ENCODE assay signal across 1 cellular context in the genomic region with DNA sequence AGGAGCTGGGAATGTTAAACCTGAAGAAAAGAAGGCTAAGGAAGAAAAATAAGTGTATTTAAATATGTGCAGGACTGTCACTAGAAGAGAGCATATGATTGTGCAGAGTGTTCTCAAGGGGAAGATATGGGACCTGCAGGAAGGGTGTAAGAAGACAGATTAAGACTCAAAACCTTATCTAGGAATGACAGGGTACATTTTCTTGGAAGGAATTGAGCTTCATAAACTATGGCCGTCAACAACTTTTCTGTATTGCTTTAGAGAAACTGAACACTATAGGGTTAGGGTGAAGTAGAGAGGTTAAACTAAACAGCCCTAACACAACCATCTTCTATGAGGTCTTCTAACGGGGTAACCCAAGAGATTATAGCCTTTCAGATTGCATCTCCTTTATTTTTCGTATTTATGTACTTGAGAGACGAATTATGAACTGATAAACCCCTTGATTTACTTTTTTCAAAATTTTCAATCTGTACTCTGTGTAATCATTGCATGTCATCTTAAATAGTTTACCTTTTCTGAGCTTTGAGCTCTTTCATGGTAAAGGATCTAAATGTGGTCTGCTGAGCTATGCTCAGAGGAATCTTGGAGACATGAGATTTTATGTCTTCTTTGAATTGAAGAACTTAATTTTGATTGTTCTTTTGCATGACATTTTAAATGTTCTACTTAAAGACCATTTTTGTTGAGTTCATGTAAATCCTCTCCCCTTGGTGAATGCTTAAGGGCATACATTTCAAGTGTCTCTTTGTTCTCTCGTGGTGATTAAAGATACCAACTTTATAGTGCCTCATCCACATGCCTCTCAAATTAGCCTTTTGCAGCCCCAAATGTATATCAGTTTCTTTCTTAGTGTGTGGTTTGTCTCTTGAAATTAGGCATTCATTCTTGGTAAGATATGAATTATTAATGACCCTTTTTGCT.
A peak's percentile ranks its signal among the peaks of the same experiment; 100 is the strongest.
TF ChIP-seq lines count a peak whose summit lies in the region.

No MANE protein-coding gene starts in this region.

TF ChIP-seq in K562, 482 proteins besides CTCF, POLR2A, EP300 and RAD21 (continued from another document and continues in another):
- TF ChIP-seq ILK (tag; IDR thresholded peaks at IDR 0.05; ENCODE audit: borderline replicate concordance, low read depth), result no peak
- TF ChIP-seq PHB2 (IDR thresholded peaks at IDR 0.05; ENCODE audit: low read depth), result peak; percentile 90
- peak; percentile 71 for TF ChIP-seq FOXJ2 (tag; IDR thresholded peaks at IDR 0.05)
- TF ChIP-seq XRCC4 (IDR thresholded peaks at IDR 0.05; ENCODE audit: extremely low read depth, insufficient read depth, insufficient read length), result no peak
- peak; percentile 93 for TF ChIP-seq POLR2AphosphoS5 (IDR thresholded peaks at IDR 0.05; ENCODE audit: control insufficient read depth, insufficient read depth, low read depth, low read length)
- TF ChIP-seq ZNF184 (CRISPR knock-in tag; IDR thresholded peaks at IDR 0.05), result no peak
- no peak for TF ChIP-seq KLF1 (tag; IDR thresholded peaks at IDR 0.05)
- TF ChIP-seq ZKSCAN1 (IDR thresholded peaks at IDR 0.05; ENCODE audit: low read depth, low read length), result no peak
- TF ChIP-seq PCBP1 (IDR thresholded peaks at IDR 0.05; ENCODE audit: low read depth, low read length, poor library complexity, severe bottlenecking), result no peak
- TF ChIP-seq ZNF778 (CRISPR knock-in tag; IDR thresholded peaks at IDR 0.05), result no peak
- TF ChIP-seq HLTF (IDR thresholded peaks at IDR 0.05), result peak; percentile 79
- TF ChIP-seq, protein P1, sequence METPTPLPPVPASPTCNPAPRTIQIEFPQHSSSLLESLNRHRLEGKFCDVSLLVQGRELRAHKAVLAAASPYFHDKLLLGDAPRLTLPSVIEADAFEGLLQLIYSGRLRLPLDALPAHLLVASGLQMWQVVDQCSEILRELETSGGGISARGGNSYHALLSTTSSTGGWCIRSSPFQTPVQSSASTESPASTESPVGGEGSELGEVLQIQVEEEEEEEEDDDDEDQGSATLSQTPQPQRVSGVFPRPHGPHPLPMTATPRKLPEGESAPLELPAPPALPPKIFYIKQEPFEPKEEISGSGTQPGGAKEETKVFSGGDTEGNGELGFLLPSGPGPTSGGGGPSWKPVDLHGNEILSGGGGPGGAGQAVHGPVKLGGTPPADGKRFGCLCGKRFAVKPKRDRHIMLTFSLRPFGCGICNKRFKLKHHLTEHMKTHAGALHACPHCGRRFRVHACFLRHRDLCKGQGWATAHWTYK (CRISPR knock-in tag; IDR thresholded peaks at IDR 0.05), result 0 out of 2 replicates have a peak, but pooled peaks have one; percentile 16
- no peak for TF ChIP-seq SP2 (IDR thresholded peaks at IDR 0.05; ENCODE audit: extremely low read depth, low read depth, low read length, poor library complexity, severe bottlenecking)
- TF ChIP-seq SMARCA5 (IDR thresholded peaks at IDR 0.05), result no peak
- TF ChIP-seq, protein P2, sequence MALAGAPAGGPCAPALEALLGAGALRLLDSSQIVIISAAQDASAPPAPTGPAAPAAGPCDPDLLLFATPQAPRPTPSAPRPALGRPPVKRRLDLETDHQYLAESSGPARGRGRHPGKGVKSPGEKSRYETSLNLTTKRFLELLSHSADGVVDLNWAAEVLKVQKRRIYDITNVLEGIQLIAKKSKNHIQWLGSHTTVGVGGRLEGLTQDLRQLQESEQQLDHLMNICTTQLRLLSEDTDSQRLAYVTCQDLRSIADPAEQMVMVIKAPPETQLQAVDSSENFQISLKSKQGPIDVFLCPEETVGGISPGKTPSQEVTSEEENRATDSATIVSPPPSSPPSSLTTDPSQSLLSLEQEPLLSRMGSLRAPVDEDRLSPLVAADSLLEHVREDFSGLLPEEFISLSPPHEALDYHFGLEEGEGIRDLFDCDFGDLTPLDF (CRISPR knock-in tag; IDR thresholded peaks at IDR 0.05), result no peak
- no peak for TF ChIP-seq ZEB2 (IDR thresholded peaks at IDR 0.05)
- no peak for TF ChIP-seq ZNF695 (CRISPR knock-in tag; IDR thresholded peaks at IDR 0.05)
- TF ChIP-seq, protein P3, sequence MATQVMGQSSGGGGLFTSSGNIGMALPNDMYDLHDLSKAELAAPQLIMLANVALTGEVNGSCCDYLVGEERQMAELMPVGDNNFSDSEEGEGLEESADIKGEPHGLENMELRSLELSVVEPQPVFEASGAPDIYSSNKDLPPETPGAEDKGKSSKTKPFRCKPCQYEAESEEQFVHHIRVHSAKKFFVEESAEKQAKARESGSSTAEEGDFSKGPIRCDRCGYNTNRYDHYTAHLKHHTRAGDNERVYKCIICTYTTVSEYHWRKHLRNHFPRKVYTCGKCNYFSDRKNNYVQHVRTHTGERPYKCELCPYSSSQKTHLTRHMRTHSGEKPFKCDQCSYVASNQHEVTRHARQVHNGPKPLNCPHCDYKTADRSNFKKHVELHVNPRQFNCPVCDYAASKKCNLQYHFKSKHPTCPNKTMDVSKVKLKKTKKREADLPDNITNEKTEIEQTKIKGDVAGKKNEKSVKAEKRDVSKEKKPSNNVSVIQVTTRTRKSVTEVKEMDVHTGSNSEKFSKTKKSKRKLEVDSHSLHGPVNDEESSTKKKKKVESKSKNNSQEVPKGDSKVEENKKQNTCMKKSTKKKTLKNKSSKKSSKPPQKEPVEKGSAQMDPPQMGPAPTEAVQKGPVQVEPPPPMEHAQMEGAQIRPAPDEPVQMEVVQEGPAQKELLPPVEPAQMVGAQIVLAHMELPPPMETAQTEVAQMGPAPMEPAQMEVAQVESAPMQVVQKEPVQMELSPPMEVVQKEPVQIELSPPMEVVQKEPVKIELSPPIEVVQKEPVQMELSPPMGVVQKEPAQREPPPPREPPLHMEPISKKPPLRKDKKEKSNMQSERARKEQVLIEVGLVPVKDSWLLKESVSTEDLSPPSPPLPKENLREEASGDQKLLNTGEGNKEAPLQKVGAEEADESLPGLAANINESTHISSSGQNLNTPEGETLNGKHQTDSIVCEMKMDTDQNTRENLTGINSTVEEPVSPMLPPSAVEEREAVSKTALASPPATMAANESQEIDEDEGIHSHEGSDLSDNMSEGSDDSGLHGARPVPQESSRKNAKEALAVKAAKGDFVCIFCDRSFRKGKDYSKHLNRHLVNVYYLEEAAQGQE (CRISPR knock-in tag; IDR thresholded peaks at IDR 0.05; ENCODE audit: low read depth), result no peak
- TF ChIP-seq, protein P4, sequence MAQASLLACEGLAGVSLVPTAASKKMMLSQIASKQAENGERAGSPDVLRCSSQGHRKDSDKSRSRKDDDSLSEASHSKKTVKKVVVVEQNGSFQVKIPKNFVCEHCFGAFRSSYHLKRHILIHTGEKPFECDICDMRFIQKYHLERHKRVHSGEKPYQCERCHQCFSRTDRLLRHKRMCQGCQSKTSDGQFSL (CRISPR knock-in tag; IDR thresholded peaks at IDR 0.05), result no peak
- TF ChIP-seq, protein P4 (tag; IDR thresholded peaks at IDR 0.05), result no peak
- TF ChIP-seq, protein P5, sequence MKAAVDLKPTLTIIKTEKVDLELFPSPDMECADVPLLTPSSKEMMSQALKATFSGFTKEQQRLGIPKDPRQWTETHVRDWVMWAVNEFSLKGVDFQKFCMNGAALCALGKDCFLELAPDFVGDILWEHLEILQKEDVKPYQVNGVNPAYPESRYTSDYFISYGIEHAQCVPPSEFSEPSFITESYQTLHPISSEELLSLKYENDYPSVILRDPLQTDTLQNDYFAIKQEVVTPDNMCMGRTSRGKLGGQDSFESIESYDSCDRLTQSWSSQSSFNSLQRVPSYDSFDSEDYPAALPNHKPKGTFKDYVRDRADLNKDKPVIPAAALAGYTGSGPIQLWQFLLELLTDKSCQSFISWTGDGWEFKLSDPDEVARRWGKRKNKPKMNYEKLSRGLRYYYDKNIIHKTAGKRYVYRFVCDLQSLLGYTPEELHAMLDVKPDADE (conservative IDR thresholded peaks at IDR 0.05; ENCODE audit: control insufficient read depth, low read depth, low read length), result no peak
- TF ChIP-seq TGIF2 (CRISPR knock-in tag; IDR thresholded peaks at IDR 0.05), result no peak
- no peak for TF ChIP-seq ZNF146 (CRISPR knock-in tag; IDR thresholded peaks at IDR 0.05; ENCODE audit: unreplicated experiment)
- TF ChIP-seq SMARCC2 (IDR thresholded peaks at IDR 0.05; ENCODE audit: low read depth), result peak; percentile 90
- TF ChIP-seq, protein P6, sequence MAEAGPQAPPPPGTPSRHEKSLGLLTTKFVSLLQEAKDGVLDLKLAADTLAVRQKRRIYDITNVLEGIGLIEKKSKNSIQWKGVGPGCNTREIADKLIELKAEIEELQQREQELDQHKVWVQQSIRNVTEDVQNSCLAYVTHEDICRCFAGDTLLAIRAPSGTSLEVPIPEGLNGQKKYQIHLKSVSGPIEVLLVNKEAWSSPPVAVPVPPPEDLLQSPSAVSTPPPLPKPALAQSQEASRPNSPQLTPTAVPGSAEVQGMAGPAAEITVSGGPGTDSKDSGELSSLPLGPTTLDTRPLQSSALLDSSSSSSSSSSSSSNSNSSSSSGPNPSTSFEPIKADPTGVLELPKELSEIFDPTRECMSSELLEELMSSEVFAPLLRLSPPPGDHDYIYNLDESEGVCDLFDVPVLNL (CRISPR knock-in tag; IDR thresholded peaks at IDR 0.05; ENCODE audit: low read depth), result no peak
- peak; percentile 86 for TF ChIP-seq LEF1 (IDR thresholded peaks at IDR 0.05)
- TF ChIP-seq ZNF445 (CRISPR knock-in tag; IDR thresholded peaks at IDR 0.05; ENCODE audit: low read depth), result no peak
- no peak for TF ChIP-seq ZNF717 (CRISPR knock-in tag; IDR thresholded peaks at IDR 0.05)
- TF ChIP-seq RFX7 (CRISPR knock-in tag; IDR thresholded peaks at IDR 0.05), result no peak
- 0 out of 2 replicates have a peak, but pooled peaks have one; percentile 1 for TF ChIP-seq ZNF316 (IDR thresholded peaks at IDR 0.05)
- no peak for TF ChIP-seq SREBF1 (IDR thresholded peaks at IDR 0.05; ENCODE audit: borderline replicate concordance, low read depth, low read length)
- TF ChIP-seq MYC (IDR thresholded peaks at IDR 0.05; ENCODE audit: low read depth, low read length), result peak; percentile 44; the same call in 1 of the 2 replicates
- no peak for TF ChIP-seq MYC (CRISPR knock-in tag; IDR thresholded peaks at IDR 0.05; ENCODE audit: borderline replicate concordance, low read depth)
- TF ChIP-seq, protein P7, sequence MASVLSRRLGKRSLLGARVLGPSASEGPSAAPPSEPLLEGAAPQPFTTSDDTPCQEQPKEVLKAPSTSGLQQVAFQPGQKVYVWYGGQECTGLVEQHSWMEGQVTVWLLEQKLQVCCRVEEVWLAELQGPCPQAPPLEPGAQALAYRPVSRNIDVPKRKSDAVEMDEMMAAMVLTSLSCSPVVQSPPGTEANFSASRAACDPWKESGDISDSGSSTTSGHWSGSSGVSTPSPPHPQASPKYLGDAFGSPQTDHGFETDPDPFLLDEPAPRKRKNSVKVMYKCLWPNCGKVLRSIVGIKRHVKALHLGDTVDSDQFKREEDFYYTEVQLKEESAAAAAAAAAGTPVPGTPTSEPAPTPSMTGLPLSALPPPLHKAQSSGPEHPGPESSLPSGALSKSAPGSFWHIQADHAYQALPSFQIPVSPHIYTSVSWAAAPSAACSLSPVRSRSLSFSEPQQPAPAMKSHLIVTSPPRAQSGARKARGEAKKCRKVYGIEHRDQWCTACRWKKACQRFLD (CRISPR knock-in tag; IDR thresholded peaks at IDR 0.05), result peak; percentile 87; the same call in 1 of the 2 replicates
- TF ChIP-seq CREB1 (IDR thresholded peaks at IDR 0.05), result peak; percentile 52; the same call in 1 of the 2 replicates
- no peak for TF ChIP-seq CREB1 (CRISPR knock-in tag; IDR thresholded peaks at IDR 0.05)
- no peak for TF ChIP-seq GTF2E2 (tag; IDR thresholded peaks at IDR 0.05)
- TF ChIP-seq, protein P8, sequence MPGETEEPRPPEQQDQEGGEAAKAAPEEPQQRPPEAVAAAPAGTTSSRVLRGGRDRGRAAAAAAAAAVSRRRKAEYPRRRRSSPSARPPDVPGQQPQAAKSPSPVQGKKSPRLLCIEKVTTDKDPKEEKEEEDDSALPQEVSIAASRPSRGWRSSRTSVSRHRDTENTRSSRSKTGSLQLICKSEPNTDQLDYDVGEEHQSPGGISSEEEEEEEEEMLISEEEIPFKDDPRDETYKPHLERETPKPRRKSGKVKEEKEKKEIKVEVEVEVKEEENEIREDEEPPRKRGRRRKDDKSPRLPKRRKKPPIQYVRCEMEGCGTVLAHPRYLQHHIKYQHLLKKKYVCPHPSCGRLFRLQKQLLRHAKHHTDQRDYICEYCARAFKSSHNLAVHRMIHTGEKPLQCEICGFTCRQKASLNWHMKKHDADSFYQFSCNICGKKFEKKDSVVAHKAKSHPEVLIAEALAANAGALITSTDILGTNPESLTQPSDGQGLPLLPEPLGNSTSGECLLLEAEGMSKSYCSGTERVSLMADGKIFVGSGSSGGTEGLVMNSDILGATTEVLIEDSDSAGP (CRISPR knock-in tag; IDR thresholded peaks at IDR 0.05), result no peak
- TF ChIP-seq MCM2 (IDR thresholded peaks at IDR 0.05; ENCODE audit: low read depth), result no peak
- TF ChIP-seq SRF (CRISPR knock-in tag; IDR thresholded peaks at IDR 0.05), result no peak
- TF ChIP-seq SLC30A9 (CRISPR knock-in tag; IDR thresholded peaks at IDR 0.05), result no peak
- TF ChIP-seq, protein P9, sequence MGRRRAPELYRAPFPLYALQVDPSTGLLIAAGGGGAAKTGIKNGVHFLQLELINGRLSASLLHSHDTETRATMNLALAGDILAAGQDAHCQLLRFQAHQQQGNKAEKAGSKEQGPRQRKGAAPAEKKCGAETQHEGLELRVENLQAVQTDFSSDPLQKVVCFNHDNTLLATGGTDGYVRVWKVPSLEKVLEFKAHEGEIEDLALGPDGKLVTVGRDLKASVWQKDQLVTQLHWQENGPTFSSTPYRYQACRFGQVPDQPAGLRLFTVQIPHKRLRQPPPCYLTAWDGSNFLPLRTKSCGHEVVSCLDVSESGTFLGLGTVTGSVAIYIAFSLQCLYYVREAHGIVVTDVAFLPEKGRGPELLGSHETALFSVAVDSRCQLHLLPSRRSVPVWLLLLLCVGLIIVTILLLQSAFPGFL (CRISPR knock-in tag; IDR thresholded peaks at IDR 0.05), result no peak
- no peak for TF ChIP-seq RBFOX2 (IDR thresholded peaks at IDR 0.05; ENCODE audit: low read depth, low read length)
- no peak; the same call in 1 of the 2 replicates for TF ChIP-seq TCFL5 (CRISPR knock-in tag; conservative IDR thresholded peaks at IDR 0.05)
- TF ChIP-seq SMC3 (conservative IDR thresholded peaks at IDR 0.05; ENCODE audit: insufficient read depth, low read depth, low read length), result no peak
- TF ChIP-seq U2AF2 (optimal IDR thresholded peaks at IDR 0.05; ENCODE audit: low read depth, low read length), result no peak
- no peak for TF ChIP-seq THRAP3 (IDR thresholded peaks at IDR 0.05; ENCODE audit: borderline replicate concordance)
- no peak for TF ChIP-seq ZFP30 (CRISPR knock-in tag; IDR thresholded peaks at IDR 0.05; ENCODE audit: borderline replicate concordance)
- no peak for TF ChIP-seq SNIP1 (IDR thresholded peaks at IDR 0.05; ENCODE audit: low read depth)
- TF ChIP-seq ZNF384 (IDR thresholded peaks at IDR 0.05; ENCODE audit: low read depth, low read length), result no peak
- TF ChIP-seq PTBP1 (IDR thresholded peaks at IDR 0.05; ENCODE audit: low read depth, low read length), result no peak
- no peak for TF ChIP-seq KAT2B (IDR thresholded peaks at IDR 0.05; ENCODE audit: low read depth, low read length)
